ENCODE assay signal across 25 cellular contexts in the genomic region with DNA sequence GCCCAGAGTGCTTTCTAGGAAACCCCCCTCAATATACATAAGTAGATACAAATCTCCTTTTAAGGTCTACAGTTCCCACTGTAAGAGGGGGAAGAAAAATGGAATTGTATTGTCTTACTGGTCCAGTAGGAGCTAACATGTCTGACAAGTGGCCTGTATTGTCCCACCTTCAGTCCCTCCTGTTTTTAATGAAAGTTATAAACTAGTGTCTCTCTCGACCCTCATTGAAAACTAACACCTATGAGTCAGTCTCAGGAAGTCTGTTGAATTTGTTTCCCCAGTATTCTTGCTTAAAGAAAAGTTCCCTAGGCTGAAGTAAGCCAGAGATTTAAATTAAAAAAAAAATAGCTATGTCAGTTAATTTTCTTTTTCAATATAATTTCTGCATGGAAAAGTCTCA.
"Had no signal": no experiment of that assay in that cellular context is flagged by ENCODE, and none has a peak within 500 bp of the region (broad histone marks: within the 10 kb centered on the region; RNA-seq: fewer than 3 reads in every experiment).

No MANE protein-coding gene starts in this region.

- H3K27me3 ChIP-seq: body of pancreas, colonic mucosa, dorsolateral prefrontal cortex, esophagus muscularis mucosa, foreskin keratinocyte, gastrocnemius medialis, heart left ventricle had no signal

- H3K4me3 Mint-ChIP-seq: activated CD4-positive, alpha-beta memory T cell treated with anti-CD3 and anti-CD28 coated beads for 36 hours; activated CD4-positive, alpha-beta T cell treated with anti-CD3 and anti-CD28 coated beads for 36 hours; activated CD4-positive, alpha-beta T cell treated with anti-CD3 and anti-CD28 coated beads, Interleukin-2, amount 10 ng/mL, durations not matched to agents 24 days and 14 days; activated naive CD4-positive, alpha-beta T cell treated with anti-CD3 and anti-CD28 coated beads, Interleukin-2, amount 10 ng/mL, durations not matched to agents 7 days and 5 days; activated naive CD8-positive, alpha-beta T cell treated with anti-CD3 and anti-CD28 coated beads, Interleukin-2, amount 10 ng/mL, durations not matched to agents 7 days and 5 days; activated T-cell treated with anti-CD3 and anti-CD28 coated beads, Interleukin-2, amount 50 U/mL, for 4 hours; endodermal cell had no signal

- H3K4me1 ChIP-seq: body of pancreas, colonic mucosa, esophagus muscularis mucosa, foreskin keratinocyte, gastrocnemius medialis, heart left ventricle had no signal

- H3K27me3 Mint-ChIP-seq: activated CD4-positive, alpha-beta memory T cell treated with anti-CD3 and anti-CD28 coated beads for 36 hours; activated CD4-positive, alpha-beta T cell treated with anti-CD3 and anti-CD28 coated beads for 36 hours; activated CD4-positive, alpha-beta T cell treated with anti-CD3 and anti-CD28 coated beads, Interleukin-2, amount 10 ng/mL, durations not matched to agents 24 days and 14 days; activated naive CD4-positive, alpha-beta T cell treated with anti-CD3 and anti-CD28 coated beads, Interleukin-2, amount 10 ng/mL, durations not matched to agents 7 days and 5 days; activated naive CD8-positive, alpha-beta T cell treated with anti-CD3 and anti-CD28 coated beads, Interleukin-2, amount 10 ng/mL, durations not matched to agents 7 days and 5 days had no signal

- H3K27ac ChIP-seq: body of pancreas, colonic mucosa, dorsolateral prefrontal cortex, esophagus muscularis mucosa, foreskin keratinocyte, gastrocnemius medialis, heart left ventricle had no signal

- DNase-seq: activated CD4-positive, alpha-beta memory T cell treated with anti-CD3 and anti-CD28 coated beads for 36 hours; activated CD4-positive, alpha-beta T cell treated with anti-CD3 and anti-CD28 coated beads for 36 hours; activated CD4-positive, alpha-beta T cell treated with anti-CD3 and anti-CD28 coated beads, Interleukin-2, amount 10 ng/mL, durations not matched to agents 24 days and 14 days; activated CD4-positive, CD25-positive, alpha-beta regulatory T cell; activated CD4-positive, CD25-positive, alpha-beta regulatory T cell treated with anti-CD3 and anti-CD28 coated beads, Interleukin-2, amount 50 U/mL, for 72 hours; activated CD8-positive, alpha-beta memory T cell treated with anti-CD3 and anti-CD28 coated beads for 24 hours; activated gamma-delta T cell; activated naive CD4-positive, alpha-beta T cell; activated naive CD4-positive, alpha-beta T cell treated with anti-CD3 and anti-CD28 coated beads, Interleukin-2, amount 10 ng/mL, durations not matched to agents 7 days and 5 days; activated naive CD8-positive, alpha-beta T cell treated with anti-CD3 and anti-CD28 coated beads, Interleukin-2, amount 10 ng/mL, durations not matched to agents 7 days and 5 days; activated T-cell treated with anti-CD3 and anti-CD28 coated beads, Interleukin-2, amount 50 U/mL, for 4 hours; body of pancreas; caudate nucleus; colonic mucosa; dorsolateral prefrontal cortex; effector memory CD4-positive, alpha-beta T cell; endodermal cell; erythroblast; foreskin keratinocyte; gastrocnemius medialis; glutamatergic neuron; heart left ventricle; T-helper 2 cell had no signal

- H3K4me3 ChIP-seq: body of pancreas, colonic mucosa, dorsolateral prefrontal cortex, esophagus muscularis mucosa, gastrocnemius medialis, heart left ventricle had no signal

- H3K4me1 Mint-ChIP-seq: activated CD4-positive, alpha-beta T cell treated with anti-CD3 and anti-CD28 coated beads for 36 hours; activated CD4-positive, alpha-beta T cell treated with anti-CD3 and anti-CD28 coated beads, Interleukin-2, amount 10 ng/mL, durations not matched to agents 24 days and 14 days; activated naive CD4-positive, alpha-beta T cell treated with anti-CD3 and anti-CD28 coated beads, Interleukin-2, amount 10 ng/mL, durations not matched to agents 7 days and 5 days; activated naive CD8-positive, alpha-beta T cell treated with anti-CD3 and anti-CD28 coated beads, Interleukin-2, amount 10 ng/mL, durations not matched to agents 7 days and 5 days; endodermal cell had no signal

- H3K9me3 ChIP-seq: body of pancreas, colonic mucosa, esophagus muscularis mucosa, gastrocnemius medialis, heart left ventricle had no signal

- H3K9me3 Mint-ChIP-seq: activated CD4-positive, alpha-beta memory T cell treated with anti-CD3 and anti-CD28 coated beads for 36 hours; activated naive CD4-positive, alpha-beta T cell treated with anti-CD3 and anti-CD28 coated beads, Interleukin-2, amount 50 U/mL, for 72 hours; activated naive CD8-positive, alpha-beta T cell treated with anti-CD3 and anti-CD28 coated beads, Interleukin-2, amount 10 ng/mL, durations not matched to agents 7 days and 5 days; activated T-cell treated with anti-CD3 and anti-CD28 coated beads, Interleukin-2, amount 50 U/mL, for 4 hours had no signal

- H3K36me3 ChIP-seq: gastrocnemius medialis had no signal

- ATAC-seq: activated CD4-positive, alpha-beta T cell treated with anti-CD3 and anti-CD28 coated beads for 36 hours; activated naive CD4-positive, alpha-beta T cell treated with anti-CD3 and anti-CD28 coated beads, Interleukin-2, amount 50 U/mL, for 72 hours; activated T-cell treated with anti-CD3 and anti-CD28 coated beads, Interleukin-2, amount 50 U/mL, for 4 hours; body of pancreas; foreskin keratinocyte; gastrocnemius medialis; heart left ventricle had no signal

- H3K27ac Mint-ChIP-seq: activated CD4-positive, alpha-beta memory T cell treated with anti-CD3 and anti-CD28 coated beads for 36 hours; activated CD4-positive, alpha-beta T cell treated with anti-CD3 and anti-CD28 coated beads for 36 hours; activated CD4-positive, alpha-beta T cell treated with anti-CD3 and anti-CD28 coated beads, Interleukin-2, amount 10 ng/mL, durations not matched to agents 24 days and 14 days; activated naive CD4-positive, alpha-beta T cell treated with anti-CD3 and anti-CD28 coated beads, Interleukin-2, amount 10 ng/mL, durations not matched to agents 7 days and 5 days; activated naive CD8-positive, alpha-beta T cell treated with anti-CD3 and anti-CD28 coated beads, Interleukin-2, amount 10 ng/mL, durations not matched to agents 7 days and 5 days; endodermal cell had no signal
